Comparison of ENCODE assay signal across 18 cellular contexts in the genomic region with DNA sequence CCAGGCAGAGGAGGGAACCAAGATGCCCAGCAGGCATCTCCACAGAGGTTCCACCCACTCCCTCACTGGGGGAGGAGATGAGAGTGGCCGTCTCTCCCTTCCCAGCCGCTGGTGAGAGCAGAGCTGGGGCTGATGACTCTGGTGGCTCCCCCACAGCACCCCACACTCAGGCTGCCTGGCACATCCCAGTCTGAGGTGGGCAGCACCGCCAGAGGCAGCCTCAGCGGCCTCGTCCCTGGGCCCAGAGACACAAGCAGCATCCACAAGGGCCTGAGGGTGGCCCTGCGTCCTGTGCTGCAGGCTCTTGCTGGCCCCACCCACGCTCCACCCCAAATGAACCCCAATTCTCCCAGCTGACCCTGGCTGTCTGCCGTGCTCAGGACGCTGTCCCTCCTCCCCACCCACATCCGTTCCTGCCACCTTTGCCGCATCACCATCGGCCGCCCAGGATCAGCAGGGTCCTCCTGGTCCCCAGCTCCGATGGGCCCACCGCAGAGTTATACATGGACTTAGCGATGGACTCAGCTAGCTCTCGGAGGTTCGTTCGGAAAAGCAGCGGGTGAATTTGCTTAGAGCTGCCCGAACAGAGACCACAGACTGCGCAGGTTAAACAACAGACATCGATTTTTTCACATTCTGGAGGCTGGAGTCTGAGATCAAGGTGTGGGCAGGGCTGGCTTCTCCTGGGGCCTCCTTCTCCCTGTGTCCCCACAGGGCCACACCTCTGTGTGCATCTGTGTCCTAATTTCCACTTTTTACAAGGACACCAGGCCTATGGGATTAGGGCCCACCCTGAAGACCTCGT. TPM values are rescaled to one million over a fixed set of nuclear protein-coding genes. Genes with fewer than 3 reads are reported as not detected.
"Had no signal": no experiment of that assay in that cellular context is flagged by ENCODE, and none has a peak within 500 bp of the region (broad histone marks: within the 10 kb centered on the region; RNA-seq: fewer than 3 reads in every experiment).

No MANE protein-coding gene starts in this region.

- H3K36me3 Mint-ChIP-seq: stimulated activated memory B cell treated with anti-CD40 and anti-IgM and Interleukin-4, amounts not matched to agents 10 μg/mL and 1 μg/mL and 100 μg/mL, for 72 hours had no signal

- H3K27ac ChIP-seq: coronary artery, left ventricle myocardium inferior, tibial nerve had no signal

- H3K27me3 Mint-ChIP-seq: stimulated activated memory B cell treated with anti-CD40 and anti-IgM and Interleukin-4, amounts not matched to agents 10 μg/mL and 1 μg/mL and 100 μg/mL, for 72 hours had no signal

- H3K4me3 ChIP-seq: adrenal gland, coronary artery, heart right ventricle, left ventricle myocardium inferior, tibial nerve had no signal

- H3K27ac Mint-ChIP-seq: activated T-helper 2 cell treated with anti-CD3 and anti-CD28 coated beads, Interferon-gamma antibody, Interleukin-2, Interleukin-4, amounts not matched to agents 10 μg/mL and 5 μg/mL and 100 μg/mL, durations not matched to agents 14 hours and 24 hours and 36 hours; stimulated activated memory B cell treated with anti-CD40 and anti-IgM and Interleukin-4, amounts not matched to agents 10 μg/mL and 1 μg/mL and 100 μg/mL, for 72 hours had no signal

- DNase-seq: activated CD4-positive, alpha-beta T cell treated with anti-CD3 and anti-CD28 coated beads, Interleukin-2, amount 50 U/mL, for 1 hour; activated CD4-positive, CD25-positive, alpha-beta regulatory T cell; activated naive CD4-positive, alpha-beta T cell treated with anti-CD3 and anti-CD28 coated beads, Interleukin-2, amount 50 U/mL, for 16 hours; effector memory CD4-positive, alpha-beta T cell; heart right ventricle; left ventricle myocardium inferior had no signal

- H3K4me3 Mint-ChIP-seq: neural crest cell; stimulated activated memory B cell treated with anti-CD40 and anti-IgM and Interleukin-4, amounts not matched to agents 10 μg/mL and 1 μg/mL and 100 μg/mL, for 72 hours had no signal

- H3K4me1 ChIP-seq: adrenal gland, left ventricle myocardium inferior had no signal

- H3K27me3 ChIP-seq: adrenal gland, tibial nerve had no signal

- H3K9me3 ChIP-seq: adrenal gland had no signal

- H3K9me3 Mint-ChIP-seq: activated T-helper 2 cell treated with anti-CD3 and anti-CD28 coated beads, Interferon-gamma antibody, Interleukin-2, Interleukin-4, amounts not matched to agents 10 μg/mL and 5 μg/mL and 100 μg/mL, durations not matched to agents 14 hours and 24 hours and 36 hours; neural crest cell; stimulated activated memory B cell treated with anti-CD40 and anti-IgM and Interleukin-4, amounts not matched to agents 10 μg/mL and 1 μg/mL and 100 μg/mL, for 72 hours had no signal

- H3K36me3 ChIP-seq: adrenal gland, heart right ventricle, left ventricle myocardium inferior, tibial nerve had no signal

RNA-seq across cellular contexts. Expression of a gene that starts 33.5 kb away (rescaled TPM):
- total RNA-seq: neural crest cell had no signal

RNA-seq across cellular contexts. Expression of a gene that starts 50.9 kb away (rescaled TPM):
- total RNA-seq: activated CD8-positive, alpha-beta memory T cell treated with anti-CD3 and anti-CD28 coated beads for 36 hours; activated T-helper 2 cell treated with anti-CD3 and anti-CD28 coated beads, Interferon-gamma antibody, Interleukin-2, Interleukin-4, amounts not matched to agents 10 μg/mL and 5 μg/mL and 100 μg/mL, durations not matched to agents 14 hours and 24 hours and 36 hours; cardiac septum; fibroblast of lung; frontal cortex; heart right ventricle; left ventricle myocardium inferior; neural crest cell; right cardiac atrium; T-helper 2 cell treated with Interferon-gamma antibody and Interleukin-4, amounts not matched to agents 100 ng/mL and 5 ng/mL, for 36 hours had no signal
- polyA plus RNA-seq: fibroblast of lung, heart right ventricle, right cardiac atrium had no signal

RNA-seq across cellular contexts. Expression of a gene that starts 54.9 kb away (rescaled TPM):
- total RNA-seq: fibroblast of lung, frontal cortex, left ventricle myocardium inferior, neural crest cell, right cardiac atrium, tibial nerve had no signal
- polyA plus RNA-seq: fibroblast of lung, right cardiac atrium had no signal
